ENCODE assay signal across 2 cellular contexts in the genomic region with DNA sequence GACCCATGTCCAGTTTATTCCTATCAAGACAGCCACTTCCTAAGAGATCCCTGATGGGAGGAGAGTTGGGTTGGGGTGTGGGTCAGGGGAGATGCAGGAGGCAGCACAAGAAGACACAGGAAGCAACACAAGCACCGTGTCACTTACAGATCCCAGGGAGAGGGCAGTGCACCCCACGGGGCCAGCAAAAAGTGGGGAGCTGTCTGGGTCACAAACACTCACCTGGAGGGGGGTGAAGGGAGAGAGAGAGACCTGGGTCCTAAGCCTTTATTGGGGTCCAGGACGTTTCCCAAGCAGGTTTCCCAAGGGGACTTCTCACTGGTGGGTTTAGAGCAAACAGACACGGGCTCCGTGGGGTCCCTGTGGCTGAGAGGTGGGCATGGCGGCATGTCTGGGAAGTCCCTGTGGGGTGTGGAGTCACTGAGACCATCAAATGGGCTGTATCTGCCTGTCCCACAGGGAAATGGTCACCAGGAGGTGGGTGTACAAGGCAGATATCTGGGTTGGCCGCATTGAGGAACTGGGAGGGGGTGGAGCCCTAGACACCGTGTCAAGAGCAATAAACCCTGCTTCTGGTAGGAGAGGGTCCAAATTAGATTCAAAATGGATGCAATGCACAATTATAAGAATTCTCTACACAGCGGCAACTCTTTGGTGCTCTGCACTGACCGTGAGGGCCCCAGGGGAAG.
TF ChIP-seq lines count a peak whose summit lies in the region.

No MANE protein-coding gene starts in this region.

TF ChIP-seq in liver, 16 proteins besides CTCF, POLR2A, EP300 and RAD21:
- TF ChIP-seq, protein P1, sequence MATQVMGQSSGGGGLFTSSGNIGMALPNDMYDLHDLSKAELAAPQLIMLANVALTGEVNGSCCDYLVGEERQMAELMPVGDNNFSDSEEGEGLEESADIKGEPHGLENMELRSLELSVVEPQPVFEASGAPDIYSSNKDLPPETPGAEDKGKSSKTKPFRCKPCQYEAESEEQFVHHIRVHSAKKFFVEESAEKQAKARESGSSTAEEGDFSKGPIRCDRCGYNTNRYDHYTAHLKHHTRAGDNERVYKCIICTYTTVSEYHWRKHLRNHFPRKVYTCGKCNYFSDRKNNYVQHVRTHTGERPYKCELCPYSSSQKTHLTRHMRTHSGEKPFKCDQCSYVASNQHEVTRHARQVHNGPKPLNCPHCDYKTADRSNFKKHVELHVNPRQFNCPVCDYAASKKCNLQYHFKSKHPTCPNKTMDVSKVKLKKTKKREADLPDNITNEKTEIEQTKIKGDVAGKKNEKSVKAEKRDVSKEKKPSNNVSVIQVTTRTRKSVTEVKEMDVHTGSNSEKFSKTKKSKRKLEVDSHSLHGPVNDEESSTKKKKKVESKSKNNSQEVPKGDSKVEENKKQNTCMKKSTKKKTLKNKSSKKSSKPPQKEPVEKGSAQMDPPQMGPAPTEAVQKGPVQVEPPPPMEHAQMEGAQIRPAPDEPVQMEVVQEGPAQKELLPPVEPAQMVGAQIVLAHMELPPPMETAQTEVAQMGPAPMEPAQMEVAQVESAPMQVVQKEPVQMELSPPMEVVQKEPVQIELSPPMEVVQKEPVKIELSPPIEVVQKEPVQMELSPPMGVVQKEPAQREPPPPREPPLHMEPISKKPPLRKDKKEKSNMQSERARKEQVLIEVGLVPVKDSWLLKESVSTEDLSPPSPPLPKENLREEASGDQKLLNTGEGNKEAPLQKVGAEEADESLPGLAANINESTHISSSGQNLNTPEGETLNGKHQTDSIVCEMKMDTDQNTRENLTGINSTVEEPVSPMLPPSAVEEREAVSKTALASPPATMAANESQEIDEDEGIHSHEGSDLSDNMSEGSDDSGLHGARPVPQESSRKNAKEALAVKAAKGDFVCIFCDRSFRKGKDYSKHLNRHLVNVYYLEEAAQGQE (IDR thresholded peaks at IDR 0.05), result no peak
- TF ChIP-seq EGR1 (IDR thresholded peaks at IDR 0.05; ENCODE audit: low read depth in 2 of 2) (no peak), JUND (IDR thresholded peaks at IDR 0.05) (no peak), GABPA (IDR thresholded peaks at IDR 0.05 in 1 of 2, conservative IDR thresholded peaks at IDR 0.05 in 1 of 2) (no peak), NR2F2 (IDR thresholded peaks at IDR 0.05) (no peak), HNF4G (IDR thresholded peaks at IDR 0.05) (no peak), HNF4A (conservative IDR thresholded peaks at IDR 0.05) (no peak), FOXA1 (IDR thresholded peaks at IDR 0.05) (no peak), FOXA2 (IDR thresholded peaks at IDR 0.05) (no peak), YY1 (IDR thresholded peaks at IDR 0.05) (no peak), TAF1 (conservative IDR thresholded peaks at IDR 0.05) (no peak), RXRA (IDR thresholded peaks at IDR 0.05) (no peak), SP1 (IDR thresholded peaks at IDR 0.05) (no peak)
- TF ChIP-seq, protein P2, sequence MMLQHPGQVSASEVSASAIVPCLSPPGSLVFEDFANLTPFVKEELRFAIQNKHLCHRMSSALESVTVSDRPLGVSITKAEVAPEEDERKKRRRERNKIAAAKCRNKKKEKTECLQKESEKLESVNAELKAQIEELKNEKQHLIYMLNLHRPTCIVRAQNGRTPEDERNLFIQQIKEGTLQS (IDR thresholded peaks at IDR 0.05), result no peak
- TF ChIP-seq, protein P3, sequence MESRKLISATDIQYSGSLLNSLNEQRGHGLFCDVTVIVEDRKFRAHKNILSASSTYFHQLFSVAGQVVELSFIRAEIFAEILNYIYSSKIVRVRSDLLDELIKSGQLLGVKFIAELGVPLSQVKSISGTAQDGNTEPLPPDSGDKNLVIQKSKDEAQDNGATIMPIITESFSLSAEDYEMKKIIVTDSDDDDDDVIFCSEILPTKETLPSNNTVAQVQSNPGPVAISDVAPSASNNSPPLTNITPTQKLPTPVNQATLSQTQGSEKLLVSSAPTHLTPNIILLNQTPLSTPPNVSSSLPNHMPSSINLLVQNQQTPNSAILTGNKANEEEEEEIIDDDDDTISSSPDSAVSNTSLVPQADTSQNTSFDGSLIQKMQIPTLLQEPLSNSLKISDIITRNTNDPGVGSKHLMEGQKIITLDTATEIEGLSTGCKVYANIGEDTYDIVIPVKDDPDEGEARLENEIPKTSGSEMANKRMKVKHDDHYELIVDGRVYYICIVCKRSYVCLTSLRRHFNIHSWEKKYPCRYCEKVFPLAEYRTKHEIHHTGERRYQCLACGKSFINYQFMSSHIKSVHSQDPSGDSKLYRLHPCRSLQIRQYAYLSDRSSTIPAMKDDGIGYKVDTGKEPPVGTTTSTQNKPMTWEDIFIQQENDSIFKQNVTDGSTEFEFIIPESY (IDR thresholded peaks at IDR 0.05), result no peak
- TF ChIP-seq, protein P4, sequence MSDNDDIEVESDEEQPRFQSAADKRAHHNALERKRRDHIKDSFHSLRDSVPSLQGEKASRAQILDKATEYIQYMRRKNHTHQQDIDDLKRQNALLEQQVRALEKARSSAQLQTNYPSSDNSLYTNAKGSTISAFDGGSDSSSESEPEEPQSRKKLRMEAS (IDR thresholded peaks at IDR 0.05), result no peak

TF ChIP-seq in HepG2, 621 proteins besides CTCF, POLR2A, EP300 and RAD21:
- TF ChIP-seq PHF21A (CRISPR knock-in tag; IDR thresholded peaks at IDR 0.05), result no peak
- TF ChIP-seq ZNF501 (CRISPR knock-in tag; IDR thresholded peaks at IDR 0.05), result no peak
- TF ChIP-seq, protein P5, sequence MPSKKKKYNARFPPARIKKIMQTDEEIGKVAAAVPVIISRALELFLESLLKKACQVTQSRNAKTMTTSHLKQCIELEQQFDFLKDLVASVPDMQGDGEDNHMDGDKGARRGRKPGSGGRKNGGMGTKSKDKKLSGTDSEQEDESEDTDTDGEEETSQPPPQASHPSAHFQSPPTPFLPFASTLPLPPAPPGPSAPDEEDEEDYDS (CRISPR knock-in tag; IDR thresholded peaks at IDR 0.05), result no peak
- TF ChIP-seq MAFG (CRISPR knock-in tag; IDR thresholded peaks at IDR 0.05), result no peak
- TF ChIP-seq TCF7L2 (IDR thresholded peaks at IDR 0.05; ENCODE audit: low read depth, low read length), result no peak
- TF ChIP-seq, protein P6, sequence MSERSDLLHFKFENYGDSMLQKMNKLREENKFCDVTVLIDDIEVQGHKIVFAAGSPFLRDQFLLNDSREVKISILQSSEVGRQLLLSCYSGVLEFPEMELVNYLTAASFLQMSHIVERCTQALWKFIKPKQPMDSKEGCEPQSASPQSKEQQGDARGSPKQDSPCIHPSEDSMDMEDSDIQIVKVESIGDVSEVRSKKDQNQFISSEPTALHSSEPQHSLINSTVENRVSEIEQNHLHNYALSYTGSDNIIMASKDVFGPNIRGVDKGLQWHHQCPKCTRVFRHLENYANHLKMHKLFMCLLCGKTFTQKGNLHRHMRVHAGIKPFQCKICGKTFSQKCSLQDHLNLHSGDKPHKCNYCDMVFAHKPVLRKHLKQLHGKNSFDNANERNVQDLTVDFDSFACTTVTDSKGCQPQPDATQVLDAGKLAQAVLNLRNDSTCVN (CRISPR knock-in tag; IDR thresholded peaks at IDR 0.05; ENCODE audit: borderline replicate concordance), result no peak
- no peak for TF ChIP-seq KAT2B (IDR thresholded peaks at IDR 0.05; ENCODE audit: borderline replicate concordance, low read depth, low read length)
- TF ChIP-seq NR2C2 (CRISPR knock-in tag; IDR thresholded peaks at IDR 0.05; ENCODE audit: borderline replicate concordance), result no peak
- TF ChIP-seq, protein P7, sequence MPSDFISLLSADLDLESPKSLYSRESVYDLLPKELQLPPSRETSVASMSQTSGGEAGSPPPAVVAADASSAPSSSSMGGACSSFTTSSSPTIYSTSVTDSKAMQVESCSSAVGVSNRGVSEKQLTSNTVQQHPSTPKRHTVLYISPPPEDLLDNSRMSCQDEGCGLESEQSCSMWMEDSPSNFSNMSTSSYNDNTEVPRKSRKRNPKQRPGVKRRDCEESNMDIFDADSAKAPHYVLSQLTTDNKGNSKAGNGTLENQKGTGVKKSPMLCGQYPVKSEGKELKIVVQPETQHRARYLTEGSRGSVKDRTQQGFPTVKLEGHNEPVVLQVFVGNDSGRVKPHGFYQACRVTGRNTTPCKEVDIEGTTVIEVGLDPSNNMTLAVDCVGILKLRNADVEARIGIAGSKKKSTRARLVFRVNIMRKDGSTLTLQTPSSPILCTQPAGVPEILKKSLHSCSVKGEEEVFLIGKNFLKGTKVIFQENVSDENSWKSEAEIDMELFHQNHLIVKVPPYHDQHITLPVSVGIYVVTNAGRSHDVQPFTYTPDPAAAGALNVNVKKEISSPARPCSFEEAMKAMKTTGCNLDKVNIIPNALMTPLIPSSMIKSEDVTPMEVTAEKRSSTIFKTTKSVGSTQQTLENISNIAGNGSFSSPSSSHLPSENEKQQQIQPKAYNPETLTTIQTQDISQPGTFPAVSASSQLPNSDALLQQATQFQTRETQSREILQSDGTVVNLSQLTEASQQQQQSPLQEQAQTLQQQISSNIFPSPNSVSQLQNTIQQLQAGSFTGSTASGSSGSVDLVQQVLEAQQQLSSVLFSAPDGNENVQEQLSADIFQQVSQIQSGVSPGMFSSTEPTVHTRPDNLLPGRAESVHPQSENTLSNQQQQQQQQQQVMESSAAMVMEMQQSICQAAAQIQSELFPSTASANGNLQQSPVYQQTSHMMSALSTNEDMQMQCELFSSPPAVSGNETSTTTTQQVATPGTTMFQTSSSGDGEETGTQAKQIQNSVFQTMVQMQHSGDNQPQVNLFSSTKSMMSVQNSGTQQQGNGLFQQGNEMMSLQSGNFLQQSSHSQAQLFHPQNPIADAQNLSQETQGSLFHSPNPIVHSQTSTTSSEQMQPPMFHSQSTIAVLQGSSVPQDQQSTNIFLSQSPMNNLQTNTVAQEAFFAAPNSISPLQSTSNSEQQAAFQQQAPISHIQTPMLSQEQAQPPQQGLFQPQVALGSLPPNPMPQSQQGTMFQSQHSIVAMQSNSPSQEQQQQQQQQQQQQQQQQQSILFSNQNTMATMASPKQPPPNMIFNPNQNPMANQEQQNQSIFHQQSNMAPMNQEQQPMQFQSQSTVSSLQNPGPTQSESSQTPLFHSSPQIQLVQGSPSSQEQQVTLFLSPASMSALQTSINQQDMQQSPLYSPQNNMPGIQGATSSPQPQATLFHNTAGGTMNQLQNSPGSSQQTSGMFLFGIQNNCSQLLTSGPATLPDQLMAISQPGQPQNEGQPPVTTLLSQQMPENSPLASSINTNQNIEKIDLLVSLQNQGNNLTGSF (CRISPR knock-in tag; IDR thresholded peaks at IDR 0.05), result no peak
- TF ChIP-seq, protein P8, sequence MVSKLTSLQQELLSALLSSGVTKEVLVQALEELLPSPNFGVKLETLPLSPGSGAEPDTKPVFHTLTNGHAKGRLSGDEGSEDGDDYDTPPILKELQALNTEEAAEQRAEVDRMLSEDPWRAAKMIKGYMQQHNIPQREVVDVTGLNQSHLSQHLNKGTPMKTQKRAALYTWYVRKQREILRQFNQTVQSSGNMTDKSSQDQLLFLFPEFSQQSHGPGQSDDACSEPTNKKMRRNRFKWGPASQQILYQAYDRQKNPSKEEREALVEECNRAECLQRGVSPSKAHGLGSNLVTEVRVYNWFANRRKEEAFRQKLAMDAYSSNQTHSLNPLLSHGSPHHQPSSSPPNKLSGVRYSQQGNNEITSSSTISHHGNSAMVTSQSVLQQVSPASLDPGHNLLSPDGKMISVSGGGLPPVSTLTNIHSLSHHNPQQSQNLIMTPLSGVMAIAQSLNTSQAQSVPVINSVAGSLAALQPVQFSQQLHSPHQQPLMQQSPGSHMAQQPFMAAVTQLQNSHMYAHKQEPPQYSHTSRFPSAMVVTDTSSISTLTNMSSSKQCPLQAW (CRISPR knock-in tag; IDR thresholded peaks at IDR 0.05), result no peak
- no peak for TF ChIP-seq ZNF775 (CRISPR knock-in tag; IDR thresholded peaks at IDR 0.05; ENCODE audit: borderline replicate concordance)
- TF ChIP-seq, protein P9, sequence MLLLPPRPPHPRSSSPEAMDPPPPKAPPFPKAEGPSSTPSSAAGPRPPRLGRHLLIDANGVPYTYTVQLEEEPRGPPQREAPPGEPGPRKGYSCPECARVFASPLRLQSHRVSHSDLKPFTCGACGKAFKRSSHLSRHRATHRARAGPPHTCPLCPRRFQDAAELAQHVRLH (CRISPR knock-in tag; IDR thresholded peaks at IDR 0.05; ENCODE audit: borderline replicate concordance, low read depth), result no peak
- TF ChIP-seq, protein P10, sequence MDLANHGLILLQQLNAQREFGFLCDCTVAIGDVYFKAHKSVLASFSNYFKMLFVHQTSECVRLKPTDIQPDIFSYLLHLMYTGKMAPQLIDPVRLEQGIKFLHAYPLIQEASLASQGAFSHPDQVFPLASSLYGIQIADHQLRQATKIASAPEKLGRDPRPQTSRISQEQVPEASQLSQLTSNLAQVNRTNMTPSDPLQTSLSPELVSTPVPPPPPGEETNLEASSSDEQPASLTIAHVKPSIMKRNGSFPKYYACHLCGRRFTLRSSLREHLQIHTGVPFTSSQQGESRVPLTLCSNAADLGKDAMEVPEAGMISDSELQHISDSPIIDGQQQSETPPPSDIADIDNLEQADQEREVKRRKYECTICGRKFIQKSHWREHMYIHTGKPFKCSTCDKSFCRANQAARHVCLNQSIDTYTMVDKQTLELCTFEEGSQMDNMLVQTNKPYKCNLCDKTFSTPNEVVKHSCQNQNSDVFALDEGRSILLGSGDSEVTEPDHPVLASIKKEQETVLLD (CRISPR knock-in tag; IDR thresholded peaks at IDR 0.05; ENCODE audit: low read depth), result no peak
- TF ChIP-seq, protein P11, sequence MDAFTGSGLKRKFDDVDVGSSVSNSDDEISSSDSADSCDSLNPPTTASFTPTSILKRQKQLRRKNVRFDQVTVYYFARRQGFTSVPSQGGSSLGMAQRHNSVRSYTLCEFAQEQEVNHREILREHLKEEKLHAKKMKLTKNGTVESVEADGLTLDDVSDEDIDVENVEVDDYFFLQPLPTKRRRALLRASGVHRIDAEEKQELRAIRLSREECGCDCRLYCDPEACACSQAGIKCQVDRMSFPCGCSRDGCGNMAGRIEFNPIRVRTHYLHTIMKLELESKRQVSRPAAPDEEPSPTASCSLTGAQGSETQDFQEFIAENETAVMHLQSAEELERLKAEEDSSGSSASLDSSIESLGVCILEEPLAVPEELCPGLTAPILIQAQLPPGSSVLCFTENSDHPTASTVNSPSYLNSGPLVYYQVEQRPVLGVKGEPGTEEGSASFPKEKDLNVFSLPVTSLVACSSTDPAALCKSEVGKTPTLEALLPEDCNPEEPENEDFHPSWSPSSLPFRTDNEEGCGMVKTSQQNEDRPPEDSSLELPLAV (CRISPR knock-in tag; conservative IDR thresholded peaks at IDR 0.05; ENCODE audit: low read depth), result no peak
- no peak for TF ChIP-seq ZFP1 (CRISPR knock-in tag; IDR thresholded peaks at IDR 0.05)
